Comparison of ENCODE assay signal across 40 cellular contexts in genomic region chr2:209073151-209073550, GRCh38.
"Had no signal": no experiment of that assay in that cellular context is flagged by ENCODE, and none has a peak within 500 bp of the region (broad histone marks: within the 10 kb centered on the region; RNA-seq: fewer than 3 reads in every experiment).

No MANE protein-coding gene starts in this region.

- H3K4me1 Mint-ChIP-seq: activated naive CD4-positive, alpha-beta T cell treated with anti-CD3 and anti-CD28 coated beads, Interleukin-2, amount 10 ng/mL, durations not matched to agents 7 days and 5 days; activated naive CD4-positive, alpha-beta T cell treated with anti-CD3 and anti-CD28 coated beads, Interleukin-2, amount 50 U/mL, for 24 hours; activated naive CD8-positive, alpha-beta T cell treated with anti-CD3 and anti-CD28 coated beads for 36 hours; activated naive CD8-positive, alpha-beta T cell treated with anti-CD3 and anti-CD28 coated beads, Interleukin-2, amount 10 ng/mL, durations not matched to agents 7 days and 5 days; activated naive CD8-positive, alpha-beta T cell treated with anti-CD3 and anti-CD28 coated beads, Interleukin-2, amount 50 U/mL, for 24 hours; activated T-helper 17 cell treated with anti-CD3 and anti-CD28 coated beads, Interleukin-2, amount 50 U/mL, for 72 hours; brain; central memory CD8-positive, alpha-beta T cell had no signal

- ATAC-seq: activated naive CD4-positive, alpha-beta T cell treated with anti-CD3 and anti-CD28 coated beads, Interleukin-2, amount 50 U/mL, for 72 hours; activated naive CD8-positive, alpha-beta T cell treated with anti-CD3 and anti-CD28 coated beads, Interleukin-2, amount 50 U/mL, for 24 hours; activated T-cell treated with anti-CD3 and anti-CD28 coated beads, Interleukin-2, amount 50 U/mL, for 4 hours; activated T-cell treated with anti-CD3 and anti-CD28 coated beads, Interleukin-2, amount 50 U/mL, for 72 hours; activated T-helper 17 cell treated with anti-CD3 and anti-CD28 coated beads, Interleukin-2, amount 50 U/mL, for 72 hours; body of pancreas had no signal

- H3K9me3 Mint-ChIP-seq: activated naive CD4-positive, alpha-beta T cell treated with anti-CD3 and anti-CD28 coated beads for 36 hours; activated naive CD4-positive, alpha-beta T cell treated with anti-CD3 and anti-CD28 coated beads, Interleukin-2, amount 10 ng/mL, durations not matched to agents 7 days and 5 days; activated naive CD4-positive, alpha-beta T cell treated with anti-CD3 and anti-CD28 coated beads, Interleukin-2, amount 50 U/mL, for 24 hours; activated naive CD8-positive, alpha-beta T cell treated with anti-CD3 and anti-CD28 coated beads for 36 hours; activated naive CD8-positive, alpha-beta T cell treated with anti-CD3 and anti-CD28 coated beads, Interleukin-2, amount 10 ng/mL, durations not matched to agents 7 days and 5 days; activated naive CD8-positive, alpha-beta T cell treated with anti-CD3 and anti-CD28 coated beads, Interleukin-2, amount 50 U/mL, for 24 hours; activated T-cell treated with anti-CD3 and anti-CD28 coated beads, Interleukin-2, amount 50 U/mL, for 24 hours; activated T-cell treated with anti-CD3 and anti-CD28 coated beads, Interleukin-2, amount 50 U/mL, for 4 hours; activated T-helper 1 cell treated with anti-CD3 and anti-CD28 coated beads, Interleukin-12 subunit alpha, Interleukin-12 subunit beta, Interleukin-2, Interleukin-4 antibody, amounts not matched to agents 30 ng/mL and 10 ng/mL and 1 ng/mL, durations not matched to agents 14 hours and 24 hours and 36 hours; activated T-helper 2 cell treated with anti-CD3 and anti-CD28 coated beads, Interferon-gamma antibody, Interleukin-2, Interleukin-4, amounts not matched to agents 10 μg/mL and 5 μg/mL and 100 μg/mL, durations not matched to agents 14 hours and 24 hours and 36 hours had no signal

- H3K4me3 ChIP-seq: adrenal gland, ascending aorta, body of pancreas, breast epithelium, cardiac muscle cell had no signal

- H3K36me3 ChIP-seq: adrenal gland, ascending aorta, brain microvascular endothelial cell, breast epithelium, cardiac muscle cell had no signal

- H3K36me3 Mint-ChIP-seq: activated naive CD4-positive, alpha-beta T cell treated with anti-CD3 and anti-CD28 coated beads, Interleukin-2, amount 10 ng/mL, durations not matched to agents 7 days and 5 days; activated naive CD4-positive, alpha-beta T cell treated with anti-CD3 and anti-CD28 coated beads, Interleukin-2, amount 50 U/mL, for 24 hours; activated naive CD4-positive, alpha-beta T cell treated with anti-CD3 and anti-CD28 coated beads, Interleukin-2, amount 50 U/mL, for 72 hours; activated naive CD8-positive, alpha-beta T cell; activated naive CD8-positive, alpha-beta T cell treated with anti-CD3 and anti-CD28 coated beads for 36 hours; activated naive CD8-positive, alpha-beta T cell treated with anti-CD3 and anti-CD28 coated beads, Interleukin-2, amount 10 ng/mL, durations not matched to agents 7 days and 5 days; brain had no signal

- H3K4me1 ChIP-seq: adrenal gland, ascending aorta, body of pancreas, breast epithelium had no signal

- FAIRE-seq: astrocyte, bronchial epithelial cell had no signal

- H3K4me3 Mint-ChIP-seq: activated naive CD4-positive, alpha-beta T cell treated with anti-CD3 and anti-CD28 coated beads for 36 hours; activated naive CD4-positive, alpha-beta T cell treated with anti-CD3 and anti-CD28 coated beads, Interleukin-2, amount 10 ng/mL, durations not matched to agents 7 days and 5 days; activated naive CD4-positive, alpha-beta T cell treated with anti-CD3 and anti-CD28 coated beads, Interleukin-2, amount 50 U/mL, for 24 hours; activated naive CD8-positive, alpha-beta T cell; activated naive CD8-positive, alpha-beta T cell treated with anti-CD3 and anti-CD28 coated beads for 36 hours; activated naive CD8-positive, alpha-beta T cell treated with anti-CD3 and anti-CD28 coated beads, Interleukin-2, amount 10 ng/mL, durations not matched to agents 7 days and 5 days; activated naive CD8-positive, alpha-beta T cell treated with anti-CD3 and anti-CD28 coated beads, Interleukin-2, amount 50 U/mL, for 24 hours; activated T-cell treated with anti-CD3 and anti-CD28 coated beads, Interleukin-2, amount 50 U/mL, for 24 hours; activated T-cell treated with anti-CD3 and anti-CD28 coated beads, Interleukin-2, amount 50 U/mL, for 4 hours; activated T-cell treated with anti-CD3 and anti-CD28 coated beads, Interleukin-2, amount 50 U/mL, for 72 hours; activated T-helper 1 cell treated with anti-CD3 and anti-CD28 coated beads, Interleukin-12 subunit alpha, Interleukin-12 subunit beta, Interleukin-2, Interleukin-4 antibody, amounts not matched to agents 30 ng/mL and 10 ng/mL and 1 ng/mL, durations not matched to agents 14 hours and 24 hours and 36 hours; activated T-helper 17 cell treated with anti-CD3 and anti-CD28 coated beads, Interleukin-2, amount 50 U/mL, for 72 hours; brain; central memory CD8-positive, alpha-beta T cell had no signal

- H3K9me3 ChIP-seq: adrenal gland, body of pancreas had no signal

- H3K27me3 Mint-ChIP-seq: activated naive CD4-positive, alpha-beta T cell treated with anti-CD3 and anti-CD28 coated beads, Interleukin-2, amount 10 ng/mL, durations not matched to agents 7 days and 5 days; activated naive CD4-positive, alpha-beta T cell treated with anti-CD3 and anti-CD28 coated beads, Interleukin-2, amount 50 U/mL, for 24 hours; activated naive CD8-positive, alpha-beta T cell; activated naive CD8-positive, alpha-beta T cell treated with anti-CD3 and anti-CD28 coated beads for 36 hours; activated naive CD8-positive, alpha-beta T cell treated with anti-CD3 and anti-CD28 coated beads, Interleukin-2, amount 10 ng/mL, durations not matched to agents 7 days and 5 days; activated naive CD8-positive, alpha-beta T cell treated with anti-CD3 and anti-CD28 coated beads, Interleukin-2, amount 50 U/mL, for 24 hours; activated T-cell treated with anti-CD3 and anti-CD28 coated beads, Interleukin-2, amount 50 U/mL, for 24 hours; activated T-helper 17 cell treated with anti-CD3 and anti-CD28 coated beads, Interleukin-2, amount 50 U/mL, for 72 hours; central memory CD8-positive, alpha-beta T cell had no signal

- H3K27ac ChIP-seq: adrenal gland, ascending aorta, body of pancreas, brain microvascular endothelial cell, breast epithelium, cardiac muscle cell had no signal

- DNase-seq: activated effector memory CD4-positive, alpha-beta T cell treated with anti-CD3 and anti-CD28 coated beads, Interleukin-2, amount 50 U/mL, for 16 hours; activated effector memory CD4-positive, alpha-beta T cell treated with Interleukin-2 at 50 U/mL for 16 hours; activated gamma-delta T cell; activated gamma-delta T cell treated with Interleukin-2 at 50 U/mL for 16 hours; activated naive CD4-positive, alpha-beta T cell; activated naive CD4-positive, alpha-beta T cell treated with anti-CD3 and anti-CD28 coated beads for 36 hours; activated naive CD4-positive, alpha-beta T cell treated with anti-CD3 and anti-CD28 coated beads, Interleukin-2, amount 10 ng/mL, durations not matched to agents 7 days and 5 days; activated naive CD4-positive, alpha-beta T cell treated with anti-CD3 and anti-CD28 coated beads, Interleukin-2, amount 50 U/mL, for 16 hours; activated naive CD4-positive, alpha-beta T cell treated with Interleukin-2 at 50 U/mL for 16 hours; activated naive CD8-positive, alpha-beta T cell treated with anti-CD3 and anti-CD28 coated beads for 36 hours; activated naive CD8-positive, alpha-beta T cell treated with anti-CD3 and anti-CD28 coated beads, Interleukin-2, amount 10 ng/mL, durations not matched to agents 7 days and 5 days; activated naive CD8-positive, alpha-beta T cell treated with anti-CD3 and anti-CD28 coated beads, Interleukin-2, amount 50 U/mL, for 24 hours; activated T-cell treated with anti-CD3 and anti-CD28 coated beads, Interleukin-2, amount 50 U/mL, for 1 hour; activated T-cell treated with anti-CD3 and anti-CD28 coated beads, Interleukin-2, amount 50 U/mL, for 24 hours; activated T-cell treated with anti-CD3 and anti-CD28 coated beads, Interleukin-2, amount 50 U/mL, for 4 hours; activated T-cell treated with anti-CD3 and anti-CD28 coated beads, Interleukin-2, amount 50 U/mL, for 48 hours; activated T-cell treated with anti-CD3 and anti-CD28 coated beads, Interleukin-2, amount 50 U/mL, for 72 hours; adrenal gland; amniotic stem cell; amygdala; anterior cingulate cortex; aorta; body of pancreas; brain microvascular endothelial cell; caudate nucleus; central memory CD4-positive, alpha-beta T cell; cerebellar nuclear complex had no signal

- H3K27me3 ChIP-seq: adrenal gland, ascending aorta, body of pancreas, brain microvascular endothelial cell, breast epithelium, cardiac muscle cell had no signal

- H3K27ac Mint-ChIP-seq: activated naive CD4-positive, alpha-beta T cell treated with anti-CD3 and anti-CD28 coated beads for 36 hours; activated naive CD4-positive, alpha-beta T cell treated with anti-CD3 and anti-CD28 coated beads, Interleukin-2, amount 10 ng/mL, durations not matched to agents 7 days and 5 days; activated naive CD4-positive, alpha-beta T cell treated with anti-CD3 and anti-CD28 coated beads, Interleukin-2, amount 50 U/mL, for 24 hours; activated naive CD4-positive, alpha-beta T cell treated with anti-CD3 and anti-CD28 coated beads, Interleukin-2, amount 50 U/mL, for 72 hours; activated naive CD8-positive, alpha-beta T cell; activated naive CD8-positive, alpha-beta T cell treated with anti-CD3 and anti-CD28 coated beads for 36 hours; activated naive CD8-positive, alpha-beta T cell treated with anti-CD3 and anti-CD28 coated beads, Interleukin-2, amount 10 ng/mL, durations not matched to agents 7 days and 5 days; activated naive CD8-positive, alpha-beta T cell treated with anti-CD3 and anti-CD28 coated beads, Interleukin-2, amount 50 U/mL, for 24 hours; activated T-cell treated with anti-CD3 and anti-CD28 coated beads, Interleukin-2, amount 50 U/mL, for 24 hours; activated T-cell treated with anti-CD3 and anti-CD28 coated beads, Interleukin-2, amount 50 U/mL, for 72 hours; activated T-helper 1 cell treated with anti-CD3 and anti-CD28 coated beads, Interleukin-12 subunit alpha, Interleukin-12 subunit beta, Interleukin-2, Interleukin-4 antibody, amounts not matched to agents 30 ng/mL and 10 ng/mL and 1 ng/mL, durations not matched to agents 14 hours and 24 hours and 36 hours; activated T-helper 17 cell treated with anti-CD3 and anti-CD28 coated beads, Interleukin-2, amount 50 U/mL, for 72 hours; activated T-helper 2 cell treated with anti-CD3 and anti-CD28 coated beads, Interferon-gamma antibody, Interleukin-2, Interleukin-4, amounts not matched to agents 10 μg/mL and 5 μg/mL and 100 μg/mL, durations not matched to agents 14 hours and 24 hours and 36 hours; brain had no signal
